ENCODE assay signal across 18 cellular contexts in genomic region chr3:82311901-82312300, GRCh38.
DNase-seq lines count a peak whose midpoint lies in the region; ATAC-seq and TF ChIP-seq lines count a peak whose summit lies in the region.
"Had no signal": no experiment of that assay in that cellular context is flagged by ENCODE, and none has a peak within 500 bp of the region (broad histone marks: within the 10 kb centered on the region; RNA-seq: fewer than 3 reads in every experiment).

No MANE protein-coding gene starts in this region.

- no peak overlapping the region for H3K27ac ChIP-seq in RWPE2 (ENCODE audit: poor library complexity, severe bottlenecking)
- H3K27ac ChIP-seq: A549; BLaER1 treated with 17β-estradiol and CSF1 and Interleukin-3, amounts not matched to agents 10 nM and 100 nM; C4-2B had no signal

- no peak for TF ChIP-seq CTCF in RWPE2 (IDR thresholded peaks at IDR 0.05; ENCODE audit: poor library complexity, severe bottlenecking)
- TF ChIP-seq CTCF in epithelial cell of esophagus (IDR thresholded peaks at IDR 0.05; ENCODE audit: insufficient read depth, low read depth, low read length, missing control alignments), result no peak

- ATAC-seq in RWPE2 (ENCODE audit: low read depth), result peak; percentile 67; the same call in 1 of the 3 replicates
- ATAC-seq: A549; CD8-positive, alpha-beta T cell; GM12878 had no signal

- no peaks in the 10 kb centered on the region for H3K36me3 ChIP-seq in RWPE2 (ENCODE audit: low read depth)
- no peaks in the 10 kb centered on the region for H3K36me3 ChIP-seq in HAP-1 (replicated peaks)
- H3K36me3 ChIP-seq: BLaER1 treated with 17β-estradiol and CSF1 and Interleukin-3, amounts not matched to agents 10 nM and 100 nM had no signal

- in situ Hi-C loops in HAP-1 (cut with MboI; ENCODE audit: low sequenced_read_pairs), result no loop called here

- H3K9me3 ChIP-seq in RWPE2 (ENCODE audit: severe bottlenecking) (no peaks in the 10 kb centered on the region), HAP-1 (no peaks in the 10 kb centered on the region)
- H3K9me3 ChIP-seq: A549; BLaER1 treated with 17β-estradiol and CSF1 and Interleukin-3, amounts not matched to agents 10 nM and 100 nM; Caco-2 had no signal

- no peak overlapping the region for H3K4me3 ChIP-seq in RWPE2 (ENCODE audit: severe bottlenecking)
- no peak overlapping the region for H3K4me3 ChIP-seq in epithelial cell of esophagus (ENCODE audit: low read length)
- H3K4me3 ChIP-seq in HAP-1, result no peak overlapping the region
- H3K4me3 ChIP-seq: A549; BLaER1 treated with 17β-estradiol and CSF1 and Interleukin-3, amounts not matched to agents 10 nM and 100 nM; GM12878 had no signal

- H3K27me3 ChIP-seq in RWPE2 (ENCODE audit: insufficient read depth, poor library complexity, severe bottlenecking) (no peaks in the 10 kb centered on the region), HAP-1 (ENCODE audit: low read depth) (no peaks in the 10 kb centered on the region)
- H3K27me3 ChIP-seq: BLaER1 treated with 17β-estradiol and CSF1 and Interleukin-3, amounts not matched to agents 10 nM and 100 nM had no signal

- DNase-seq in ELR (ENCODE audit: low read depth) (peak; percentile 31), HPDE6-E6E7 (ENCODE audit: extremely low spot score) (peak; percentile 2), RWPE2 (ENCODE audit: low spot score) (no peak), epithelial cell of esophagus (ENCODE audit: low read depth) (peak; percentile 28), HAP-1 (ENCODE audit: low spot score in 2 of 2) (no peak), 8988T (no peak)
- no peak for DNase-seq in stimulated activated CD8-positive, alpha-beta memory T cell treated with anti-CD3 and anti-CD28 coated beads, Interleukin-4, amount 100 ng/mL, for 48 hours
- DNase-seq: AML-193; Caco-2; Calu3; CD4-positive, alpha-beta T cell; CD8-positive, alpha-beta T cell; DMS79 treated with DMSO at 0.1 percent for 48 hours; GDM1 had no signal

- H3K4me1 ChIP-seq in RWPE2 (ENCODE audit: insufficient read depth, poor library complexity, severe bottlenecking) (no peaks in the 10 kb centered on the region), HAP-1 (no peaks in the 10 kb centered on the region)
- H3K4me1 ChIP-seq: A549; BLaER1 treated with 17β-estradiol and CSF1 and Interleukin-3, amounts not matched to agents 10 nM and 100 nM; Caco-2 had no signal

Comparison
In these comparisons a context has a peak if more than half of its experiments do, and no peak if none do; other contexts are left out.
1. DNase-seq: peak in ELR (single experiment), HPDE6-E6E7 (single experiment) and epithelial cell of esophagus (single experiment); none in RWPE2 (single experiment), stimulated activated CD8-positive, alpha-beta memory T cell treated with anti-CD3 and anti-CD28 coated beads, Interleukin-4, amount 100 ng/mL, for 48 hours (single experiment), HAP-1 (0 of 2) and 8988T (single experiment).